In genomic region chr11:10302744-10303557, GRCh38 we compare ENCODE assay signal across 8 cellular contexts.
A peak's percentile ranks its signal among the peaks of the same experiment; 100 is the strongest.
DNase-seq lines count a peak whose midpoint lies in the region; ATAC-seq lines count a peak whose summit lies in the region.

No MANE protein-coding gene starts in this region.

- H3K9me3 Mint-ChIP-seq in activated T-cell treated with anti-CD3 and anti-CD28 coated beads, Interleukin-2, amount 50 U/mL, for 24 hours: no peaks in the 10 kb centered on the region
- H3K9me3 Mint-ChIP-seq in stimulated activated naive CD8-positive, alpha-beta T cell treated with anti-CD3 and anti-CD28 coated beads, Interleukin-15, amount 100 ng/mL, for 72 hours: no peaks in the 10 kb centered on the region

- DNase-seq in NCI-H82 (lab: John Stamatoyannopoulos, UW) (peak; percentile 48), NCI-H82 treated with DMSO at 0.1 percent for 48 hours (lab: John Stamatoyannopoulos, UW; ENCODE audit: unreplicated experiment) (no peak), NCI-H69 (lab: John Stamatoyannopoulos, UW) (peak; percentile 82), epithelial cell of prostate (ENCODE audit: low read depth, low spot score) (no peak), midbrain (lab: John Stamatoyannopoulos, UW) (peak; percentile 69)
- peak; percentile 69 for DNase-seq in activated T-cell treated with anti-CD3 and anti-CD28 coated beads, Interleukin-2, amount 50 U/mL, for 24 hours
- peak; percentile 54 to 62 for DNase-seq in stimulated activated naive CD8-positive, alpha-beta T cell treated with anti-CD3 and anti-CD28 coated beads, Interleukin-15, amount 100 ng/mL, for 72 hours

- peak overlapping the region; percentile 79 for H3K27ac Mint-ChIP-seq in activated T-cell treated with anti-CD3 and anti-CD28 coated beads, Interleukin-2, amount 50 U/mL, for 24 hours
- H3K27ac Mint-ChIP-seq in stimulated activated naive CD8-positive, alpha-beta T cell treated with anti-CD3 and anti-CD28 coated beads, Interleukin-15, amount 100 ng/mL, for 72 hours: peak overlapping the region in 1 of 2 donors; percentile 90

- ATAC-seq in stimulated activated naive CD8-positive, alpha-beta T cell treated with anti-CD3 and anti-CD28 coated beads, Interleukin-15, amount 100 ng/mL, for 72 hours: peak; percentile 11
- no peak for ATAC-seq in GM18867 (IDR thresholded peaks at IDR 0.05; ENCODE audit: unreplicated experiment)

- H3K36me3 Mint-ChIP-seq in activated T-cell treated with anti-CD3 and anti-CD28 coated beads, Interleukin-2, amount 50 U/mL, for 24 hours (ENCODE audit: low read depth): no peaks in the 10 kb centered on the region

- peak overlapping the region; percentile 99 for H3K27ac ChIP-seq in epithelial cell of prostate

- H3K27me3 Mint-ChIP-seq in activated T-cell treated with anti-CD3 and anti-CD28 coated beads, Interleukin-2, amount 50 U/mL, for 24 hours: peaks cover 72% of the 10 kb centered on the region
- peaks cover 67% of the 10 kb centered on the region for H3K27me3 Mint-ChIP-seq in stimulated activated naive CD8-positive, alpha-beta T cell treated with anti-CD3 and anti-CD28 coated beads, Interleukin-15, amount 100 ng/mL, for 72 hours

- H3K4me1 Mint-ChIP-seq in activated T-cell treated with anti-CD3 and anti-CD28 coated beads, Interleukin-2, amount 50 U/mL, for 24 hours (ENCODE audit: low read depth): peaks cover 59% of the 10 kb centered on the region
- peaks cover 78% of the 10 kb centered on the region for H3K4me1 Mint-ChIP-seq in stimulated activated naive CD8-positive, alpha-beta T cell treated with anti-CD3 and anti-CD28 coated beads, Interleukin-15, amount 100 ng/mL, for 72 hours

- peak overlapping the region; percentile 85 for H3K4me3 Mint-ChIP-seq in activated T-cell treated with anti-CD3 and anti-CD28 coated beads, Interleukin-2, amount 50 U/mL, for 24 hours
- peak overlapping the region; percentile 88 for H3K4me3 Mint-ChIP-seq in stimulated activated naive CD8-positive, alpha-beta T cell treated with anti-CD3 and anti-CD28 coated beads, Interleukin-15, amount 100 ng/mL, for 72 hours

Comparison
In these comparisons a context has a peak if more than half of its experiments do, and no peak if none do; other contexts are left out.
1. DNase-seq: peak in NCI-H82 (single experiment), NCI-H69 (single experiment), activated T-cell treated with anti-CD3 and anti-CD28 coated beads, Interleukin-2, amount 50 U/mL, for 24 hours (single experiment), midbrain (single experiment) and stimulated activated naive CD8-positive, alpha-beta T cell treated with anti-CD3 and anti-CD28 coated beads, Interleukin-15, amount 100 ng/mL, for 72 hours (2 of 2); none in NCI-H82 treated with DMSO at 0.1 percent for 48 hours (single experiment) and epithelial cell of prostate (single experiment).